In the genomic region with DNA sequence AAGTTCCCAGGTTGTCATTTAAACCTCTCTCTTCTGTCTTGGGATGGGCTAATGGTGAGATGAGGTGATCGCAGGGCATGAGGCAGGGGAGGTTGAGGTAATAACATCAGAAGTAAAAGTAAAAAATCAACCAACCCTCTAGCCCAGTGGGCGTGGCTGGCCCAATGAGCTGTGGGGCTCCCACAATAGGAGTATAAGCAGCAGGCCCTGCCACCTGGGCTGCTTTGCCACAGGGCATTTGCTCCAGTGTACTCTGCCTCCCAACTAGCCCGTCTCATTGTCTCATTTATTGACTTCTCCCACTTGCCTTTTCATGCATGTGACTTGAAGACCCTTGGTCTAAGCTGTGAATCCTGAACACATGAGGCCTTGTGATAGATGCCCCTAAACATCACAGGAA, we compare ENCODE assay signal across 24 cellular contexts.
"Had no signal": no experiment of that assay in that cellular context is flagged by ENCODE, and none has a peak within 500 bp of the region (broad histone marks: within the 10 kb centered on the region; RNA-seq: fewer than 3 reads in every experiment).

No MANE protein-coding gene starts in this region.

- FAIRE-seq: colon, frontal cortex, keratinocyte had no signal

- DNase-seq: cerebellar nuclear complex; dermis blood vessel endothelial cell; effector CD4-positive, alpha-beta T cell; endodermal cell; heart right ventricle; hypothalamus; mesendoderm; naive B cell; occipital lobe; psoas muscle; retina; spleen; stimulated activated CD4-positive, alpha-beta T cell treated with anti-CD3 and anti-CD28 coated beads, Interleukin-15, amount 100 ng/mL, for 24 hours; stimulated activated CD4-positive, alpha-beta T cell treated with anti-CD3 and anti-CD28 coated beads, Interleukin-1b, Interleukin-23, amount 100 ng/mL, for 48 hours; stimulated activated CD4-positive, alpha-beta T cell treated with anti-CD3 and anti-CD28 coated beads, Interleukin-4, amount 100 ng/mL, for 24 hours; stimulated activated naive CD8-positive, alpha-beta T cell treated with anti-CD3 and anti-CD28 coated beads, Interleukin-15, amount 100 ng/mL, for 72 hours; testis had no signal

- H3K27ac Mint-ChIP-seq: endodermal cell; naive B cell; nephron; stimulated activated memory B cell treated with anti-CD40 and anti-IgM and Interleukin-4, amounts not matched to agents 10 μg/mL and 1 μg/mL and 100 μg/mL, for 72 hours; stimulated activated naive CD8-positive, alpha-beta T cell treated with anti-CD3 and anti-CD28 coated beads, Interleukin-15, amount 100 ng/mL, for 72 hours had no signal

- H3K4me3 ChIP-seq: heart right ventricle, psoas muscle, spleen, testis, tibial nerve had no signal

- H3K9me3 Mint-ChIP-seq: endodermal cell; stimulated activated memory B cell treated with anti-CD40 and anti-IgM and Interleukin-4, amounts not matched to agents 10 μg/mL and 1 μg/mL and 100 μg/mL, for 72 hours; stimulated activated naive CD8-positive, alpha-beta T cell treated with anti-CD3 and anti-CD28 coated beads, Interleukin-15, amount 100 ng/mL, for 72 hours had no signal

- ATAC-seq: heart right ventricle; psoas muscle; sciatic nerve; stimulated activated memory B cell treated with anti-CD40 and anti-IgM and Interleukin-4, amounts not matched to agents 10 μg/mL and 1 μg/mL and 100 μg/mL, for 72 hours; stimulated activated naive CD8-positive, alpha-beta T cell treated with anti-CD3 and anti-CD28 coated beads, Interleukin-15, amount 100 ng/mL, for 72 hours had no signal

- H3K27ac ChIP-seq: heart right ventricle, psoas muscle, spleen, testis, tibial nerve had no signal

- H3K4me1 Mint-ChIP-seq: endodermal cell; naive B cell; nephron; stimulated activated memory B cell treated with anti-CD40 and anti-IgM and Interleukin-4, amounts not matched to agents 10 μg/mL and 1 μg/mL and 100 μg/mL, for 72 hours; stimulated activated naive CD8-positive, alpha-beta T cell treated with anti-CD3 and anti-CD28 coated beads, Interleukin-15, amount 100 ng/mL, for 72 hours had no signal

- H3K4me1 ChIP-seq: psoas muscle, spleen, testis, tibial nerve had no signal

- H3K36me3 Mint-ChIP-seq: naive B cell; stimulated activated memory B cell treated with anti-CD40 and anti-IgM and Interleukin-4, amounts not matched to agents 10 μg/mL and 1 μg/mL and 100 μg/mL, for 72 hours had no signal

- H3K4me3 Mint-ChIP-seq: endodermal cell; nephron; stimulated activated memory B cell treated with anti-CD40 and anti-IgM and Interleukin-4, amounts not matched to agents 10 μg/mL and 1 μg/mL and 100 μg/mL, for 72 hours; stimulated activated naive CD8-positive, alpha-beta T cell treated with anti-CD3 and anti-CD28 coated beads, Interleukin-15, amount 100 ng/mL, for 72 hours had no signal

- H3K9me3 ChIP-seq: heart right ventricle, psoas muscle, spleen, testis, tibial nerve had no signal

- H3K27me3 ChIP-seq: testis, tibial nerve had no signal

- H3K36me3 ChIP-seq: heart right ventricle, spleen, tibial nerve had no signal
